ENCODE assay signal across 8 cellular contexts in the genomic region with DNA sequence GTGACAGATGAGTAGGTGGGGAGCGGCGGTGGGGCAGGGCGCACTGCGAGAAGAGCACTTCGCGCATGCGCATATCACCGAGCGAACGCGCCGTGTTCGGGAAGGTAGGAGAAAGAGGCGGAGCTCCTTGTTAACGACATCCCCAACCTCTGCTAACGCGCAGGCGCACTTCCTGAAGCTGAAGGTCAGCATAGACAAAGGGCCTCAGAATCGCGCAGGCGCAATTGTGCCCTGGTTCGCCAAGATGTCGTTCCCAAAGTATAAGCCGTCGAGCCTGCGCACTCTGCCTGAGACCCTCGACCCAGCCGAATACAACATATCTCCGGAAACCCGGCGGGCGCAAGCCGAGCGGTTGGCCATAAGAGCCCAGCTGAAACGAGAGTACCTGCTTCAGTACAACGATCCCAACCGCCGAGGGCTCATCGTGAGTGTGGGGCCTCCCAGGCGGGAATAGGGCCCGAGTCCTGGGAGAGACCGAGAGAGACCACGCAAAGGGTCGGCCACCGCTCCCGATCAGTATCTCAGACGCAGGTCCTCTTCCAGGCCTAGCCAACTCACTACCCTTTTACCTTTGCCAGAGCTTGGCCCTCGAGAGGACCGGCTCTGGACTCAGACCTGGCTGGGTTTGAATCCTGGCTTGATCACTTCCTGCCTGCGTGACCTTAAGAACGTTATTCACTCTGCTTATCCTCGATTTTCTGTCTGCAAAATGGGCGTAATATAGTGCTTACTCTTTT. TPM values are rescaled to one million over a fixed set of nuclear protein-coding genes. Genes with fewer than 3 reads are reported as not detected.
DNase-seq lines count a peak whose midpoint lies in the region; ATAC-seq and TF ChIP-seq lines count a peak whose summit lies in the region.

A gene (plus strand): TSS at position 221 of the 737 bp plus-strand sequence. CDS start 24 bp downstream, at position 245.

- peaks cover 15% of the 10 kb centered on the region for H3K4me1 Mint-ChIP-seq in activated CD4-positive, alpha-beta T cell treated with anti-CD3 and anti-CD28 coated beads, Interleukin-2, amount 10 ng/mL, durations not matched to agents 24 days and 14 days

- H3K4me3 ChIP-seq in BJ (ENCODE audit: low read depth, low read length) (peak within 1 kb of the TSS; percentile 95), colonic mucosa (peak within 1 kb of the TSS; percentile 64)

- H3K27me3 ChIP-seq in BJ (ENCODE audit: control insufficient read depth, insufficient read depth, low read length) = no peaks in the 10 kb centered on the region
- no peaks in the 10 kb centered on the region for H3K27me3 ChIP-seq in colonic mucosa

- no peaks in the 10 kb centered on the region for H3K9me3 ChIP-seq in colonic mucosa

- DNase-seq in BJ (ENCODE audit: low read depth) (peak; percentile 92), NCI-H526 treated with DMSO at 0.1 percent for 48 hours (lab: John Stamatoyannopoulos, UW) (peak; percentile 99), colonic mucosa (peak; percentile 97), kidney tubule cell (ENCODE audit: low spot score) (peak; percentile 99)
- peak; percentile 98 for DNase-seq in activated CD4-positive, alpha-beta T cell treated with anti-CD3 and anti-CD28 coated beads, Interleukin-2, amount 10 ng/mL, durations not matched to agents 24 days and 14 days
- DNase-seq in stimulated activated CD4-positive, alpha-beta T cell treated with anti-CD3 and anti-CD28 coated beads, Interleukin-1b, Interleukin-23, amount 100 ng/mL, for 24 hours (ENCODE audit: low read depth in 4 of 4, low spot score in 1 of 4) = peak; percentile 92 to 93 (median 92)

- intact Hi-C loops in activated CD4-positive, alpha-beta T cell treated with anti-CD3 and anti-CD28 coated beads, Interleukin-2, amount 10 ng/mL, durations not matched to agents 24 days and 14 days (cut with micrococcal nuclease) = loop anchor here (1.0 to 10.0 kb wide), 7 partner anchors 38 to 1134 kb away; a partner anchor contains a TSS
- intact Hi-C loops in colonic mucosa (cut with DNase I) = loop anchor here (5.0 kb wide), 1 partner anchor 146 kb away; a partner anchor contains a TSS

- peak within 1 kb of the TSS; percentile 77 to 97 for H3K9ac ChIP-seq in colonic mucosa (ENCODE audit: low read depth in 2 of 2, low read length in 2 of 2)

- TF ChIP-seq CTCF in BJ (IDR thresholded peaks at IDR 0.05; ENCODE audit: insufficient read depth, low read depth, low read length) (no peak), colonic mucosa (IDR thresholded peaks at IDR 0.05) (no peak)

- peak within 1 kb of the TSS; percentile 91 for H3K4me3 Mint-ChIP-seq in activated CD4-positive, alpha-beta T cell treated with anti-CD3 and anti-CD28 coated beads, Interleukin-2, amount 10 ng/mL, durations not matched to agents 24 days and 14 days

- H3K36me3 ChIP-seq in BJ (ENCODE audit: control insufficient read depth, insufficient read depth, low read length) = no peaks in the 10 kb centered on the region; the same call in 1 of the 2 replicates
- no peaks in the 10 kb centered on the region for H3K36me3 ChIP-seq in colonic mucosa

- peak within 1 kb of the TSS; percentile 94 for H3K27ac Mint-ChIP-seq in activated CD4-positive, alpha-beta T cell treated with anti-CD3 and anti-CD28 coated beads, Interleukin-2, amount 10 ng/mL, durations not matched to agents 24 days and 14 days

- peak within 1 kb of the TSS; percentile 87 for H3K27ac ChIP-seq in colonic mucosa

- peaks cover 14% of the 10 kb centered on the region for H3K27me3 Mint-ChIP-seq in activated CD4-positive, alpha-beta T cell treated with anti-CD3 and anti-CD28 coated beads, Interleukin-2, amount 10 ng/mL, durations not matched to agents 24 days and 14 days

- CTCF ChIA-PET in BJ (lab: Yijun Ruan, JAX) = interaction anchor here (0.7 to 1.8 kb wide), 6 partner anchors 18 to 343 kb away, joined by 3 to 8 read pairs (median 4); no protein-coding TSS in a partner anchor

- peaks cover 9% of the 10 kb centered on the region for H3K4me1 ChIP-seq in colonic mucosa

- peaks cover 3% of the 10 kb centered on the region for H3K9me3 Mint-ChIP-seq in activated CD4-positive, alpha-beta T cell treated with anti-CD3 and anti-CD28 coated beads, Interleukin-2, amount 10 ng/mL, durations not matched to agents 24 days and 14 days

- peaks cover 8% of the 10 kb centered on the region for H3K36me3 Mint-ChIP-seq in activated CD4-positive, alpha-beta T cell treated with anti-CD3 and anti-CD28 coated beads, Interleukin-2, amount 10 ng/mL, durations not matched to agents 24 days and 14 days (ENCODE audit: low read depth)

- POLR2A ChIA-PET in BJ (lab: Charles Lee) = interaction anchor here (0.6 to 1.8 kb wide), 3 partner anchors 18 to 173 kb away, joined by 3 to 5 read pairs (median 4); a partner anchor contains a TSS

- ATAC-seq in GM19324 (IDR thresholded peaks at IDR 0.05; ENCODE audit: low FRiP score, unreplicated experiment) = peak; percentile 96
- ATAC-seq in HG03469 (IDR thresholded peaks at IDR 0.05; ENCODE audit: unreplicated experiment) = peak; percentile 91

RNA-seq across cellular contexts. Expression of the gene that starts here (rescaled TPM):
- polyA plus RNA-seq in BJ (2011; rRNA removed) = 94.3 and 137 TPM in 2 replicates
- polyA minus RNA-seq in BJ (2011; rRNA and poly(A)+ RNA removed) = 180 and 378 TPM in 2 replicates
- 116 and 123 TPM in 2 replicates for total RNA-seq in activated CD4-positive, alpha-beta T cell treated with anti-CD3 and anti-CD28 coated beads, Interleukin-2, amount 10 ng/mL, durations not matched to agents 24 days and 14 days
- total RNA-seq in colonic mucosa = 100 to 1,000 TPM; 183 to 192 TPM

Comparison
In these comparisons a context has a peak if more than half of its experiments do, and no peak if none do; other contexts are left out.
1. Peak in every context shown above with its lines: DNase-seq, ATAC-seq, H3K4me3 ChIP-seq and H3K27ac ChIP-seq.